ENCODE assay signal across 39 cellular contexts in the genomic region with DNA sequence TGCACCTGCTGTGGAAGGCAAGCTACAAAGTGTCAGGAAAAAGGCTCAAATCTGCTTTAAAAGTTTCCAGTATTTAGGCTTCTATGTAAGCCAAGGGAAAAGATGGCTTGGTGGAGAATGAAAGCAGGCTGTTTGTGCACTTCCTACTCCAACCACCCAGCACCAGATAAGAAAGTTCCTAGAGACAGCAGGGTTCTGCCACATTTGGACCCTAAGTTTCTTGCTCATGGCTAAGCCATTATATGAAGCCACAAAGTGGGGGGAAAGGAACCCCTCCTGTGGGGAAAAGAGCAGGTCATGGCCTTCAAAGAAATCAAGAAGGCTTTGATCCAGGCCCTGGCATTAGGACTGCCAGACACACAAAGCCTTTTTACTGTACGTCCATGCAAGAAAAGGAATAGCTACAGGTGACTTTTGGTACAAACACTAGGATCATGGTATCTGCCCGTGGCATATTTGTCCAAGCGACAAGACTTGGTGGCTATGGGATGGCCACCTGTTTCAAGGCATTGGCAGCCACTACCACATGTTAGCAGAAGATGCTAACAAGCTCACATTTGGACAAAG. TPM values are rescaled to one million over a fixed set of nuclear protein-coding genes. Genes with fewer than 3 reads are reported as not detected.
"Had no signal": no experiment of that assay in that cellular context is flagged by ENCODE, and none has a peak within 500 bp of the region (broad histone marks: within the 10 kb centered on the region; RNA-seq: fewer than 3 reads in every experiment).

No MANE protein-coding gene starts in this region.

- H3K36me3 Mint-ChIP-seq: activated CD4-positive, alpha-beta memory T cell treated with anti-CD3 and anti-CD28 coated beads for 36 hours; activated naive CD8-positive, alpha-beta T cell treated with anti-CD3 and anti-CD28 coated beads for 36 hours had no signal

- H3K4me1 Mint-ChIP-seq: activated B cell treated with CpG ODN at 0.5 μM for 24 hours; activated T-helper 17 cell treated with anti-CD3 and anti-CD28 coated beads, Interleukin-2, amount 50 U/mL, for 72 hours had no signal

- H3K4me3 Mint-ChIP-seq: activated B cell treated with CpG ODN at 0.5 μM for 24 hours; activated CD4-positive, alpha-beta memory T cell treated with anti-CD3 and anti-CD28 coated beads for 36 hours; activated CD4-positive, alpha-beta T cell treated with anti-CD3 and anti-CD28 coated beads, Interleukin-2, amount 10 ng/mL, durations not matched to agents 24 days and 14 days; activated CD8-positive, alpha-beta T cell treated with anti-CD3 and anti-CD28 coated beads for 36 hours; activated naive CD4-positive, alpha-beta T cell treated with anti-CD3 and anti-CD28 coated beads for 36 hours; activated naive CD8-positive, alpha-beta T cell treated with anti-CD3 and anti-CD28 coated beads for 36 hours; activated T-cell treated with anti-CD3 and anti-CD28 coated beads, Interleukin-2, amount 50 U/mL, for 4 hours; activated T-cell treated with anti-CD3 and anti-CD28 coated beads, Interleukin-2, amount 50 U/mL, for 72 hours; activated T-helper 1 cell treated with anti-CD3 and anti-CD28 coated beads, Interleukin-12 subunit alpha, Interleukin-12 subunit beta, Interleukin-2, Interleukin-4 antibody, amounts not matched to agents 30 ng/mL and 10 ng/mL and 1 ng/mL, durations not matched to agents 14 hours and 24 hours and 36 hours; activated T-helper 17 cell treated with anti-CD3 and anti-CD28 coated beads, Interleukin-2, amount 50 U/mL, for 72 hours; T-helper 1 cell treated with Interleukin-12 subunit alpha and Interleukin-12 subunit beta and Interleukin-4 antibody, amounts not matched to agents 30 μg/mL and 1 μg/mL, for 36 hours; T-helper 2 cell treated with Interferon-gamma antibody and Interleukin-4, amounts not matched to agents 5 μg/mL and 100 μg/mL, for 36 hours had no signal

- H3K27ac Mint-ChIP-seq: activated B cell treated with CpG ODN at 0.5 μM for 24 hours; activated CD4-positive, alpha-beta memory T cell treated with anti-CD3 and anti-CD28 coated beads for 36 hours; activated CD4-positive, alpha-beta T cell treated with anti-CD3 and anti-CD28 coated beads, Interleukin-2, amount 10 ng/mL, durations not matched to agents 24 days and 14 days; activated CD8-positive, alpha-beta T cell treated with anti-CD3 and anti-CD28 coated beads for 36 hours; activated naive CD4-positive, alpha-beta T cell treated with anti-CD3 and anti-CD28 coated beads for 36 hours; activated naive CD4-positive, alpha-beta T cell treated with anti-CD3 and anti-CD28 coated beads, Interleukin-2, amount 50 U/mL, for 72 hours; activated naive CD8-positive, alpha-beta T cell treated with anti-CD3 and anti-CD28 coated beads for 36 hours; activated T-cell treated with anti-CD3 and anti-CD28 coated beads, Interleukin-2, amount 50 U/mL, for 72 hours; activated T-helper 1 cell treated with anti-CD3 and anti-CD28 coated beads, Interleukin-12 subunit alpha, Interleukin-12 subunit beta, Interleukin-2, Interleukin-4 antibody, amounts not matched to agents 30 ng/mL and 10 ng/mL and 1 ng/mL, durations not matched to agents 14 hours and 24 hours and 36 hours; activated T-helper 17 cell treated with anti-CD3 and anti-CD28 coated beads, Interleukin-2, amount 50 U/mL, for 72 hours; T-helper 1 cell treated with Interleukin-12 subunit alpha and Interleukin-12 subunit beta and Interleukin-4 antibody, amounts not matched to agents 30 μg/mL and 1 μg/mL, for 36 hours; T-helper 2 cell treated with Interferon-gamma antibody and Interleukin-4, amounts not matched to agents 5 μg/mL and 100 μg/mL, for 36 hours had no signal

- H3K4me3 ChIP-seq: adrenal gland, body of pancreas, breast epithelium had no signal

- FAIRE-seq: astrocyte, TTC549 had no signal

- H3K9me3 ChIP-seq: adrenal gland, body of pancreas, breast epithelium had no signal

- H3K27ac ChIP-seq: adrenal gland, body of pancreas, brain microvascular endothelial cell, breast epithelium, VCaP had no signal

- H3K9me3 Mint-ChIP-seq: activated B cell treated with CpG ODN at 0.5 μM for 24 hours; activated CD4-positive, alpha-beta memory T cell treated with anti-CD3 and anti-CD28 coated beads for 36 hours; activated CD4-positive, alpha-beta T cell treated with anti-CD3 and anti-CD28 coated beads, Interleukin-2, amount 10 ng/mL, durations not matched to agents 24 days and 14 days; activated CD8-positive, alpha-beta T cell treated with anti-CD3 and anti-CD28 coated beads for 36 hours; activated naive CD4-positive, alpha-beta T cell treated with anti-CD3 and anti-CD28 coated beads for 36 hours; activated naive CD4-positive, alpha-beta T cell treated with anti-CD3 and anti-CD28 coated beads, Interleukin-2, amount 50 U/mL, for 72 hours; activated naive CD8-positive, alpha-beta T cell treated with anti-CD3 and anti-CD28 coated beads for 36 hours; activated T-cell treated with anti-CD3 and anti-CD28 coated beads, Interleukin-2, amount 50 U/mL, for 4 hours; activated T-cell treated with anti-CD3 and anti-CD28 coated beads, Interleukin-2, amount 50 U/mL, for 72 hours; activated T-helper 1 cell treated with anti-CD3 and anti-CD28 coated beads, Interleukin-12 subunit alpha, Interleukin-12 subunit beta, Interleukin-2, Interleukin-4 antibody, amounts not matched to agents 30 ng/mL and 10 ng/mL and 1 ng/mL, durations not matched to agents 14 hours and 24 hours and 36 hours; activated T-helper 17 cell treated with anti-CD3 and anti-CD28 coated beads, Interleukin-2, amount 50 U/mL, for 72 hours; T-helper 1 cell treated with Interleukin-12 subunit alpha and Interleukin-12 subunit beta and Interleukin-4 antibody, amounts not matched to agents 30 μg/mL and 1 μg/mL, for 36 hours; T-helper 2 cell treated with Interferon-gamma antibody and Interleukin-4, amounts not matched to agents 5 μg/mL and 100 μg/mL, for 36 hours had no signal

- H3K27me3 ChIP-seq: adrenal gland, body of pancreas, brain microvascular endothelial cell, breast epithelium had no signal

- H3K36me3 ChIP-seq: adrenal gland, brain microvascular endothelial cell, breast epithelium had no signal

- H3K4me1 ChIP-seq: adrenal gland, body of pancreas, breast epithelium had no signal

- ATAC-seq: activated CD8-positive, alpha-beta T cell treated with anti-CD3 and anti-CD28 coated beads for 36 hours; activated naive CD4-positive, alpha-beta T cell treated with anti-CD3 and anti-CD28 coated beads, Interleukin-2, amount 50 U/mL, for 72 hours; activated T-cell treated with anti-CD3 and anti-CD28 coated beads, Interleukin-2, amount 50 U/mL, for 4 hours; activated T-cell treated with anti-CD3 and anti-CD28 coated beads, Interleukin-2, amount 50 U/mL, for 72 hours; activated T-helper 17 cell treated with anti-CD3 and anti-CD28 coated beads, Interleukin-2, amount 50 U/mL, for 72 hours; body of pancreas had no signal

- DNase-seq: activated B cell treated with CpG ODN at 0.5 μM for 24 hours; activated CD4-positive, alpha-beta memory T cell treated with anti-CD3 and anti-CD28 coated beads for 36 hours; activated CD4-positive, alpha-beta T cell treated with anti-CD3 and anti-CD28 coated beads for 4 hours; activated CD4-positive, alpha-beta T cell treated with anti-CD3 and anti-CD28 coated beads, Interleukin-2, amount 10 ng/mL, durations not matched to agents 24 days and 14 days; activated CD4-positive, alpha-beta T cell treated with anti-CD3 and anti-CD28 coated beads, Interleukin-2, amount 50 U/mL, for 1 hour; activated CD4-positive, alpha-beta T cell treated with anti-CD3 and anti-CD28 coated beads, Interleukin-2, amount 50 U/mL, for 4 hours; activated CD4-positive, CD25-positive, alpha-beta regulatory T cell treated with anti-CD3 and anti-CD28 coated beads, Interleukin-2, amount 50 U/mL, for 72 hours; activated CD8-positive, alpha-beta memory T cell treated with anti-CD3 and anti-CD28 coated beads, Interleukin-2, amount 50 U/mL, for 4 hours; activated CD8-positive, alpha-beta T cell treated with anti-CD3 and anti-CD28 coated beads for 36 hours; activated effector memory CD4-positive, alpha-beta T cell treated with anti-CD3 and anti-CD28 coated beads, Interleukin-2, amount 50 U/mL, for 16 hours; activated gamma-delta T cell treated with Interleukin-2 at 50 U/mL for 16 hours; activated naive CD4-positive, alpha-beta T cell; activated naive CD4-positive, alpha-beta T cell treated with anti-CD3 and anti-CD28 coated beads for 36 hours; activated naive CD4-positive, alpha-beta T cell treated with anti-CD3 and anti-CD28 coated beads, Interleukin-2, amount 50 U/mL, for 16 hours; activated naive CD8-positive, alpha-beta T cell treated with anti-CD3 and anti-CD28 coated beads for 36 hours; activated T-cell treated with anti-CD3 and anti-CD28 coated beads for 4 hours; activated T-cell treated with anti-CD3 and anti-CD28 coated beads, Interleukin-2, amount 50 U/mL, for 1 hour; activated T-cell treated with anti-CD3 and anti-CD28 coated beads, Interleukin-2, amount 50 U/mL, for 4 hours; activated T-cell treated with anti-CD3 and anti-CD28 coated beads, Interleukin-2, amount 50 U/mL, for 72 hours; adrenal gland; amniotic stem cell; aorta; body of pancreas; brain microvascular endothelial cell; central memory CD4-positive, alpha-beta T cell; T-helper 1 cell; T-helper 2 cell; T-helper 9 cell had no signal

RNA-seq across cellular contexts. Expression of gene GLYAT, which starts 41.1 kb away (rescaled TPM):
- total RNA-seq: activated B cell treated with CpG ODN at 0.5 μM for 24 hours; activated CD4-positive, alpha-beta memory T cell treated with anti-CD3 and anti-CD28 coated beads for 36 hours; activated CD4-positive, alpha-beta T cell treated with anti-CD3 and anti-CD28 coated beads, Interleukin-2, amount 10 ng/mL, durations not matched to agents 24 days and 14 days; activated CD8-positive, alpha-beta memory T cell treated with anti-CD3 and anti-CD28 coated beads for 36 hours; activated CD8-positive, alpha-beta T cell treated with anti-CD3 and anti-CD28 coated beads for 36 hours; activated naive CD4-positive, alpha-beta T cell treated with anti-CD3 and anti-CD28 coated beads for 36 hours; activated naive CD4-positive, alpha-beta T cell treated with anti-CD3 and anti-CD28 coated beads, Interleukin-2, amount 50 U/mL, for 72 hours; activated naive CD8-positive, alpha-beta T cell treated with anti-CD3 and anti-CD28 coated beads for 36 hours; activated T-cell treated with anti-CD3 and anti-CD28 coated beads, Interleukin-2, amount 50 U/mL, for 4 hours; activated T-cell treated with anti-CD3 and anti-CD28 coated beads, Interleukin-2, amount 50 U/mL, for 72 hours; activated T-helper 1 cell treated with anti-CD3 and anti-CD28 coated beads, Interleukin-12 subunit alpha, Interleukin-12 subunit beta, Interleukin-2, Interleukin-4 antibody, amounts not matched to agents 30 ng/mL and 10 ng/mL and 1 ng/mL, durations not matched to agents 14 hours and 24 hours and 36 hours; aorta; astrocyte; cerebellum had no signal
- polyA plus RNA-seq: aorta had no signal
